21 cellular contexts compared by ENCODE assay signal in genomic region chr17:65441053-65441635, GRCh38.
DNase-seq lines count a peak whose midpoint lies in the region; ATAC-seq, FAIRE-seq and TF ChIP-seq lines count a peak whose summit lies in the region.
"Had no signal": no experiment of that assay in that cellular context is flagged by ENCODE, and none has a peak within 500 bp of the region (broad histone marks: within the 10 kb centered on the region; RNA-seq: fewer than 3 reads in every experiment).

No MANE protein-coding gene starts in this region.

- H4K5ac ChIP-seq in H9 (ENCODE audit: insufficient read length, low read depth, low read length), result no peak overlapping the region

- no peak overlapping the region for H3K4ac ChIP-seq in H9 (ENCODE audit: low read depth, low read length)

- no peaks in the 10 kb centered on the region for H3K79me1 ChIP-seq in H9 (ENCODE audit: insufficient read depth, low read depth, low read length, poor library complexity, severe bottlenecking)

- H3K27ac Mint-ChIP-seq in H9 (peak overlapping the region in 2 of 3 experiments; percentile 10 to 71; a peak in 2 of 7 replicates), mesothelial cell of epicardium (peak overlapping the region; percentile 60)
- no peak overlapping the region for H3K27ac Mint-ChIP-seq in activated T-cell treated with anti-CD3 and anti-CD28 coated beads, Interleukin-2, amount 50 U/mL, for 24 hours
- H3K27ac Mint-ChIP-seq in activated CD4-positive, alpha-beta T cell treated with anti-CD3 and anti-CD28 coated beads, Interleukin-2, amount 10 ng/mL, durations not matched to agents 7 days and 5 days, result no peak overlapping the region
- no peak overlapping the region for H3K27ac Mint-ChIP-seq in activated CD4-positive, alpha-beta T cell treated with anti-CD3 and anti-CD28 coated beads for 36 hours
- H3K27ac Mint-ChIP-seq: B cell, HFFc6 had no signal

- no peak for TF ChIP-seq EP300 in K562 (IDR thresholded peaks at IDR 0.05; ENCODE audit: low read length)

- H2AK5ac ChIP-seq in H9 (ENCODE audit: insufficient read length, low read length), result no peak overlapping the region

- no peak overlapping the region for H4K91ac ChIP-seq in H9 (ENCODE audit: insufficient read length, low read depth, low read length)

- in situ Hi-C loops in K562 (cut with MboI), result no loop called here

- H3K4me2 ChIP-seq in H9 (ENCODE audit: insufficient read depth, insufficient read length, low read length) (no peak overlapping the region), K562 (ENCODE audit: insufficient read depth, low read length) (no peak overlapping the region)

- no peaks in the 10 kb centered on the region for H3K9me1 ChIP-seq in K562 (ENCODE audit: control insufficient read depth, insufficient read depth, low read length)

- no peaks in the 10 kb centered on the region for H4K20me1 ChIP-seq in H9 (ENCODE audit: control insufficient read depth, insufficient read depth, insufficient read length)
- peaks cover 5% of the 10 kb centered on the region; the same call in 1 of the 2 replicates for H4K20me1 ChIP-seq in K562 (replicated peaks; ENCODE audit: control insufficient read depth, insufficient read depth, low read length)

- H3K36me3 Mint-ChIP-seq in H9 (ENCODE audit: insufficient read depth in 1 of 3, low read depth in 3 of 3), result no peaks in the 10 kb centered on the region
- H3K36me3 Mint-ChIP-seq in mesothelial cell of epicardium, result no peaks in the 10 kb centered on the region
- no peaks in the 10 kb centered on the region for H3K36me3 Mint-ChIP-seq in activated T-cell treated with anti-CD3 and anti-CD28 coated beads, Interleukin-2, amount 50 U/mL, for 24 hours (ENCODE audit: low read depth)
- H3K36me3 Mint-ChIP-seq in activated CD4-positive, alpha-beta T cell treated with anti-CD3 and anti-CD28 coated beads, Interleukin-2, amount 10 ng/mL, durations not matched to agents 7 days and 5 days (ENCODE audit: low read depth), result no peaks in the 10 kb centered on the region
- no peaks in the 10 kb centered on the region for H3K36me3 Mint-ChIP-seq in activated CD4-positive, alpha-beta T cell treated with anti-CD3 and anti-CD28 coated beads for 36 hours (ENCODE audit: low read depth)
- H3K36me3 Mint-ChIP-seq: CD4-positive, alpha-beta memory T cell had no signal

- H3T11ph ChIP-seq in H9 (ENCODE audit: low read length), result no peak overlapping the region

- no peak overlapping the region for H3K56ac ChIP-seq in H9 (ENCODE audit: insufficient read length, low read depth, low read length)

- no peak overlapping the region for H3K23ac ChIP-seq in H9 (ENCODE audit: insufficient read length, low read depth, low read length)

- WGBS in H9 (ENCODE audit: extremely low coverage, insufficient read length, low lambda C conversion rate), result no CpG with 5 or more reads among the region's 2 CpGs
- 4% methylated on average over 2 of the region's 2 CpGs for WGBS in K562 (ENCODE audit: insufficient coverage, low coverage, missing lambda C conversion rate)

- H3K4me1 Mint-ChIP-seq in H9 (peaks cover 4 to 5% of the 10 kb centered on the region in 2 experiments), mesothelial cell of epicardium (peaks cover 43% of the 10 kb centered on the region)
- peaks cover 8% of the 10 kb centered on the region for H3K4me1 Mint-ChIP-seq in activated T-cell treated with anti-CD3 and anti-CD28 coated beads, Interleukin-2, amount 50 U/mL, for 24 hours (ENCODE audit: low read depth)
- H3K4me1 Mint-ChIP-seq in activated CD4-positive, alpha-beta T cell treated with anti-CD3 and anti-CD28 coated beads, Interleukin-2, amount 10 ng/mL, durations not matched to agents 7 days and 5 days, result no peaks in the 10 kb centered on the region
- peaks cover 6% of the 10 kb centered on the region for H3K4me1 Mint-ChIP-seq in activated CD4-positive, alpha-beta T cell treated with anti-CD3 and anti-CD28 coated beads for 36 hours
- H3K4me1 Mint-ChIP-seq: B cell had no signal

- no peak for TF ChIP-seq POLR2A in K562 (conservative IDR thresholded peaks at IDR 0.05)

- H3K9ac ChIP-seq in H9 (ENCODE audit: extremely low read depth, insufficient read length, low read length), result no peak overlapping the region
- H3K9ac ChIP-seq in K562 (ENCODE audit: insufficient read depth in 1 of 2, low read depth in 2 of 2, low read length in 2 of 2), result no peak overlapping the region
- H3K9ac ChIP-seq: GM23248 had no signal

- no peaks in the 10 kb centered on the region for H3K23me2 ChIP-seq in H9 (ENCODE audit: insufficient read length, low read depth, low read length, poor library complexity, severe bottlenecking)

- H3K27me3 ChIP-seq in H9 (ENCODE audit: insufficient read depth, low read length) (no peaks in the 10 kb centered on the region), K562 (ENCODE audit: control insufficient read depth in 2 of 2, insufficient read depth in 2 of 2, low read length in 2 of 2) (peaks cover 4 to 24% of the 10 kb centered on the region in 2 experiments; a peak in 3 of 5 replicates)

- intact Hi-C loops in K562 (cut with micrococcal nuclease), result no loop called here
- intact Hi-C loops in activated CD4-positive, alpha-beta T cell treated with anti-CD3 and anti-CD28 coated beads for 36 hours (cut with DNase I, micrococcal nuclease), result no loop called here

- H2AFZ ChIP-seq in H9 (ENCODE audit: low read length) (no peak overlapping the region), K562 (ENCODE audit: low read depth, low read length) (no peak overlapping the region)
- H2AFZ ChIP-seq: GM23248 had no signal

- BruUV-seq in K562 (replicated peaks; lab: Mats Ljungman, UMichigan), result no TSS peak

- TF ChIP-seq CTCF in H9 (conservative IDR thresholded peaks at IDR 0.05) (no peak), K562 (IDR thresholded peaks at IDR 0.05 in 2 of 3, conservative IDR thresholded peaks at IDR 0.05 in 1 of 3; ENCODE audit: insufficient read depth in 2 of 3, low read depth in 1 of 3, low read length in 3 of 3) (no peak), mesothelial cell of epicardium (IDR thresholded peaks at IDR 0.05; ENCODE audit: unreplicated experiment) (no peak)

- H2BK20ac ChIP-seq in H9 (ENCODE audit: low read depth, low read length, poor library complexity, severe bottlenecking), result no peak overlapping the region

- no peak overlapping the region for H2BK15ac ChIP-seq in H9 (ENCODE audit: low read depth, low read length)

- H4K8ac ChIP-seq in H9 (replicated peaks; ENCODE audit: insufficient read length, low read depth, low read length), result no peak overlapping the region

- no peak overlapping the region for H3K27ac ChIP-seq in H9 (ENCODE audit: insufficient read length, low read depth, low read length)
- no peak overlapping the region for H3K27ac ChIP-seq in K562 (ENCODE audit: extremely low read depth, low read depth, low read length)
- H3K27ac ChIP-seq: GM23248 had no signal

- TF ChIP-seq RAD21 in K562 (CRISPR knock-in tag; conservative IDR thresholded peaks at IDR 0.05 in 1 of 2, IDR thresholded peaks at IDR 0.05 in 1 of 2), result no peak

- no peak for ATAC-seq in K562
- ATAC-seq in activated CD4-positive, alpha-beta T cell treated with anti-CD3 and anti-CD28 coated beads for 36 hours, result no peak

- H3K4me3 Mint-ChIP-seq in H9 (no peak overlapping the region), mesothelial cell of epicardium (no peak overlapping the region)
- no peak overlapping the region for H3K4me3 Mint-ChIP-seq in activated T-cell treated with anti-CD3 and anti-CD28 coated beads, Interleukin-2, amount 50 U/mL, for 24 hours
- no peak overlapping the region for H3K4me3 Mint-ChIP-seq in activated CD4-positive, alpha-beta T cell treated with anti-CD3 and anti-CD28 coated beads, Interleukin-2, amount 10 ng/mL, durations not matched to agents 7 days and 5 days
- no peak overlapping the region for H3K4me3 Mint-ChIP-seq in activated CD4-positive, alpha-beta T cell treated with anti-CD3 and anti-CD28 coated beads for 36 hours
- H3K4me3 Mint-ChIP-seq: B cell, HFFc6 had no signal

- H2BK120ac ChIP-seq in H9 (ENCODE audit: low read depth, low read length, poor library complexity, severe bottlenecking), result no peak overlapping the region

- H3K79me2 ChIP-seq in H9 (ENCODE audit: insufficient read depth, low read length) (no peaks in the 10 kb centered on the region), K562 (ENCODE audit: control insufficient read depth, insufficient read depth, low read length) (no peaks in the 10 kb centered on the region)

- H3K9me3 Mint-ChIP-seq in H9, result no peaks in the 10 kb centered on the region
- no peaks in the 10 kb centered on the region for H3K9me3 Mint-ChIP-seq in mesothelial cell of epicardium
- H3K9me3 Mint-ChIP-seq in activated T-cell treated with anti-CD3 and anti-CD28 coated beads, Interleukin-2, amount 50 U/mL, for 24 hours, result no peaks in the 10 kb centered on the region
- no peaks in the 10 kb centered on the region for H3K9me3 Mint-ChIP-seq in activated CD4-positive, alpha-beta T cell treated with anti-CD3 and anti-CD28 coated beads, Interleukin-2, amount 10 ng/mL, durations not matched to agents 7 days and 5 days
- H3K9me3 Mint-ChIP-seq in activated CD4-positive, alpha-beta T cell treated with anti-CD3 and anti-CD28 coated beads for 36 hours (ENCODE audit: low read depth), result no peaks in the 10 kb centered on the region
- H3K9me3 Mint-ChIP-seq: HFFc6 had no signal

- CTCF ChIA-PET in K562 (lab: Yijun Ruan, JAX; ENCODE audit: low intra/inter-chr PET ratio), result no interaction called here
- CTCF ChIA-PET in activated CD4-positive, alpha-beta T cell treated with anti-CD3 and anti-CD28 coated beads, Interleukin-2, amount 10 ng/mL, durations not matched to agents 7 days and 5 days (lab: Charles Lee), result no interaction called here
- CTCF ChIA-PET in activated CD4-positive, alpha-beta T cell treated with anti-CD3 and anti-CD28 coated beads for 36 hours (lab: Charles Lee), result no interaction called here

- no peak overlapping the region for H3K18ac ChIP-seq in H9 (ENCODE audit: insufficient read length, low read depth, low read length)

- H3K4me3 ChIP-seq in K562, result no peak overlapping the region
- H3K4me3 ChIP-seq: GM23248, HAP-1 had no signal

- no peak overlapping the region for H2BK5ac ChIP-seq in H9 (ENCODE audit: insufficient read length, low read length)

- H3K27me3 Mint-ChIP-seq in H9 (ENCODE audit: low read depth) (0 out of 2 replicates have a peak, but pooled peaks cover under 1% of the 10 kb centered on the region), mesothelial cell of epicardium (ENCODE audit: low read depth) (no peaks in the 10 kb centered on the region)
- peaks cover 35% of the 10 kb centered on the region for H3K27me3 Mint-ChIP-seq in activated T-cell treated with anti-CD3 and anti-CD28 coated beads, Interleukin-2, amount 50 U/mL, for 24 hours
- H3K27me3 Mint-ChIP-seq in activated CD4-positive, alpha-beta T cell treated with anti-CD3 and anti-CD28 coated beads, Interleukin-2, amount 10 ng/mL, durations not matched to agents 7 days and 5 days, result peaks cover 17% of the 10 kb centered on the region
- H3K27me3 Mint-ChIP-seq in activated CD4-positive, alpha-beta T cell treated with anti-CD3 and anti-CD28 coated beads for 36 hours, result peaks cover 16% of the 10 kb centered on the region

- H3K9me3 ChIP-seq in H9 (ENCODE audit: control insufficient read depth, low read depth, low read length), result no peaks in the 10 kb centered on the region
- H3K9me3 ChIP-seq in K562 (replicated peaks; ENCODE audit: control insufficient read depth, insufficient read depth, low read depth, low read length), result no peaks in the 10 kb centered on the region
- H3K9me3 ChIP-seq: HAP-1 had no signal

- H3K4me1 ChIP-seq in H9 (ENCODE audit: insufficient read depth, low read length) (0 out of 2 replicates have a peak, but pooled peaks cover 2% of the 10 kb centered on the region), K562 (replicated peaks in 1 of 2; ENCODE audit: control insufficient read depth in 2 of 2, insufficient read depth in 2 of 2, low read length in 2 of 2) (no peaks in the 10 kb centered on the region)
- H3K4me1 ChIP-seq: HAP-1 had no signal

- peak; percentile 16 for DNase-seq in A172 (ENCODE audit: low spot score)
- DNase-seq in H9, result no peak
- no peak for DNase-seq in K562 (ENCODE audit: extremely low read depth in 1 of 4, low spot score in 3 of 4)
- no peak for DNase-seq in mesothelial cell of epicardium (ENCODE audit: low spot score in 2 of 2, unreplicated experiment in 2 of 2)
- DNase-seq in activated T-cell treated with anti-CD3 and anti-CD28 coated beads, Interleukin-2, amount 50 U/mL, for 24 hours, result no peak
- no peak for DNase-seq in activated CD4-positive, alpha-beta T cell treated with anti-CD3 and anti-CD28 coated beads, Interleukin-2, amount 10 ng/mL, durations not matched to agents 7 days and 5 days
- DNase-seq in activated CD4-positive, alpha-beta T cell treated with anti-CD3 and anti-CD28 coated beads for 36 hours, result no peak
- DNase-seq: C1 segment of cervical spinal cord; CD4-positive, alpha-beta memory T cell; COR-L47; DMS153; DMS79 treated with DMSO at 0.1 percent for 48 hours; EL; GM23248; HFFc6 had no signal

- H2BK12ac ChIP-seq in H9 (ENCODE audit: insufficient read length, low read depth, low read length), result no peak overlapping the region

- FAIRE-seq in K562 (lab: Jason Lieb, UNC), result no peak
- FAIRE-seq: A204.1, D721Med, G401.6, GM12891 had no signal

- no peak overlapping the region for H3K14ac ChIP-seq in H9 (ENCODE audit: insufficient read depth, low read length)

- H3K36me3 ChIP-seq in K562 (ENCODE audit: control insufficient read depth, insufficient read depth, low read length), result no peaks in the 10 kb centered on the region
- H3K36me3 ChIP-seq: HAP-1 had no signal

- POLR2A ChIA-PET in K562 (lab: Yijun Ruan, JAX), result no interaction called here
- POLR2A ChIA-PET in activated CD4-positive, alpha-beta T cell treated with anti-CD3 and anti-CD28 coated beads, Interleukin-2, amount 10 ng/mL, durations not matched to agents 7 days and 5 days (lab: Charles Lee), result no interaction called here
- POLR2A ChIA-PET in activated CD4-positive, alpha-beta T cell treated with anti-CD3 and anti-CD28 coated beads for 36 hours (lab: Charles Lee), result no interaction called here

Comparison
In these comparisons a context has a peak if more than half of its experiments do, and no peak if none do; other contexts are left out.
1. H3K27ac Mint-ChIP-seq: peak in H9 (2 of 3) and mesothelial cell of epicardium (single experiment); none in activated T-cell treated with anti-CD3 and anti-CD28 coated beads, Interleukin-2, amount 50 U/mL, for 24 hours (single experiment), activated CD4-positive, alpha-beta T cell treated with anti-CD3 and anti-CD28 coated beads, Interleukin-2, amount 10 ng/mL, durations not matched to agents 7 days and 5 days (single experiment) and activated CD4-positive, alpha-beta T cell treated with anti-CD3 and anti-CD28 coated beads for 36 hours (single experiment).